In the genomic region with DNA sequence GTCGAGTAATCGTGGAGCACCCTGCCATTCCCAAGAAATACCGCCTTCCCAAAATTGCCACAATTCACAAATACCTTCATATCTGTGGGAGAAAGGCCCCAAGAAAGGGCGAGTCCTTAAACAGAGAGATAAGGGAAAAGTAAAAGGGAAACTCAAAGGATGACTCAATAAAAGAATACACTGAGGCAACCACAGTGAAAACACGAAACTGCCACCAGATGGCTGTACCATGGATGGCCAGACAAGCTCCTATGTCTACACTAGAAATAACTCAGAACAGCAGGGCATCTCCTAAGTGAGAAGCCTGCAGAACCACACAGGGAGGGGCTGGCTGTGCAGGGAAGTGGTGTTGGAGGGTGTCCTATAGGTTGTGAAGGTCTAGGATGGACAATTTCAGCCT, we compare ENCODE assay signal across 9 cellular contexts. TPM values are rescaled to one million over a fixed set of nuclear protein-coding genes. Genes with fewer than 3 reads are reported as not detected.
DNase-seq lines count a peak whose midpoint lies in the region; ATAC-seq and TF ChIP-seq lines count a peak whose summit lies in the region.
"Had no signal": no experiment of that assay in that cellular context is flagged by ENCODE, and none has a peak within 500 bp of the region (broad histone marks: within the 10 kb centered on the region; RNA-seq: fewer than 3 reads in every experiment).

No MANE protein-coding gene starts in this region.

- H3K27me3 Mint-ChIP-seq in activated CD4-positive, alpha-beta T cell treated with anti-CD3 and anti-CD28 coated beads for 36 hours, result no peaks in the 10 kb centered on the region
- H3K27me3 Mint-ChIP-seq in naive thymus-derived CD4-positive, alpha-beta T cell, result peaks cover 0 to 3% (median 0%) of the 10 kb centered on the region in 5 donors

- peak overlapping the region; percentile 52 for H3K27ac Mint-ChIP-seq in activated CD4-positive, alpha-beta T cell treated with anti-CD3 and anti-CD28 coated beads for 36 hours
- no peak overlapping the region for H3K27ac Mint-ChIP-seq in naive thymus-derived CD4-positive, alpha-beta T cell

- H3K27ac ChIP-seq in naive thymus-derived CD4-positive, alpha-beta T cell (ENCODE audit: low read depth, low read length), result no peak overlapping the region

- peaks cover 11% of the 10 kb centered on the region for H3K4me1 Mint-ChIP-seq in activated CD4-positive, alpha-beta T cell treated with anti-CD3 and anti-CD28 coated beads for 36 hours
- peaks cover 0 to 40% (median 0%) of the 10 kb centered on the region in 7 donors for H3K4me1 Mint-ChIP-seq in naive thymus-derived CD4-positive, alpha-beta T cell

- POLR2A ChIA-PET in activated CD4-positive, alpha-beta T cell treated with anti-CD3 and anti-CD28 coated beads for 36 hours (lab: Charles Lee), result no interaction called here
- POLR2A ChIA-PET in naive thymus-derived CD4-positive, alpha-beta T cell (lab: Charles Lee), result no interaction called here

- ATAC-seq in activated CD4-positive, alpha-beta T cell treated with anti-CD3 and anti-CD28 coated beads for 36 hours, result peak; percentile 96
- peak; percentile 92 for ATAC-seq in GM21825 (IDR thresholded peaks at IDR 0.05; ENCODE audit: unreplicated experiment)
- peak; percentile 35 for ATAC-seq in naive thymus-derived CD4-positive, alpha-beta T cell

- no peaks in the 10 kb centered on the region for H3K9me2 ChIP-seq in Loucy (replicated peaks; ENCODE audit: low read depth, low read length)

- peak; percentile 37 for TF ChIP-seq CTCF in Loucy (conservative IDR thresholded peaks at IDR 0.05; ENCODE audit: low read length)

- no peak overlapping the region for H3K4me3 Mint-ChIP-seq in activated CD4-positive, alpha-beta T cell treated with anti-CD3 and anti-CD28 coated beads for 36 hours
- peak overlapping the region in 1 of 10 donors; percentile 39 for H3K4me3 Mint-ChIP-seq in naive thymus-derived CD4-positive, alpha-beta T cell

- no peaks in the 10 kb centered on the region for H3F3A ChIP-seq in Loucy (ENCODE audit: low read depth)

- no peaks in the 10 kb centered on the region for H3K27me3 ChIP-seq in Loucy (ENCODE audit: insufficient read depth, low read length, poor library complexity, severe bottlenecking)
- H3K27me3 ChIP-seq in naive thymus-derived CD4-positive, alpha-beta T cell (ENCODE audit: control insufficient read depth in 2 of 2, insufficient read depth in 2 of 2, low read length in 2 of 2), result no peaks in the 10 kb centered on the region

- no peaks in the 10 kb centered on the region for H3K36me3 Mint-ChIP-seq in activated CD4-positive, alpha-beta T cell treated with anti-CD3 and anti-CD28 coated beads for 36 hours (ENCODE audit: low read depth)
- H3K36me3 Mint-ChIP-seq in naive thymus-derived CD4-positive, alpha-beta T cell, result peaks cover 0 to 5% (median 2%) of the 10 kb centered on the region in 5 donors

- no peaks in the 10 kb centered on the region for H3K9me3 Mint-ChIP-seq in activated CD4-positive, alpha-beta T cell treated with anti-CD3 and anti-CD28 coated beads for 36 hours (ENCODE audit: low read depth)
- H3K9me3 Mint-ChIP-seq in naive thymus-derived CD4-positive, alpha-beta T cell, result peaks cover 0 to 1% (median 0%) of the 10 kb centered on the region in 11 donors

- peak; percentile 67 for DNase-seq in activated CD4-positive, alpha-beta T cell treated with anti-CD3 and anti-CD28 coated beads for 36 hours
- DNase-seq in activated CD4-positive, alpha-beta T cell treated with anti-CD3 and anti-CD28 coated beads for 4 hours, result no peak
- DNase-seq in naive thymus-derived CD4-positive, alpha-beta T cell, result no peak
- DNase-seq in DMS79 (lab: John Stamatoyannopoulos, UW), result no peak
- no peak for DNase-seq in iPS-NIHi7 (ENCODE audit: extremely low spot score)
- no peak for DNase-seq in NCI-H1417 (lab: John Stamatoyannopoulos, UW)
- DNase-seq: NCI-H2081 had no signal

- intact Hi-C loops in activated CD4-positive, alpha-beta T cell treated with anti-CD3 and anti-CD28 coated beads for 36 hours (cut with DNase I, micrococcal nuclease), result loop anchor here in 1 of 2 experiments (1.0 to 2.0 kb wide), 2 partner anchors 56 to 78 kb away; no protein-coding TSS in a partner anchor
- intact Hi-C loops in naive thymus-derived CD4-positive, alpha-beta T cell (cut with micrococcal nuclease), result loop anchor here in 1 of 2 donors (2.0 kb wide), 1 partner anchor 78 kb away; no protein-coding TSS in a partner anchor

- H4K20me1 ChIP-seq in Loucy (ENCODE audit: insufficient read depth, low read length, poor library complexity, severe bottlenecking), result no peaks in the 10 kb centered on the region

- CTCF ChIA-PET in activated CD4-positive, alpha-beta T cell treated with anti-CD3 and anti-CD28 coated beads for 36 hours (lab: Charles Lee), result interaction anchor here (0.7 to 1.4 kb wide), 4 partner anchors 25 to 236 kb away, joined by 3 to 8 read pairs (median 5); a partner anchor contains a TSS
- CTCF ChIA-PET in naive thymus-derived CD4-positive, alpha-beta T cell (lab: Charles Lee), result interaction anchor here (0.9 kb wide), 1 partner anchor 25 kb away, joined by 3 read pairs; a partner anchor contains a TSS

- H3K4me1 ChIP-seq in Loucy (ENCODE audit: insufficient read depth, low read length, poor library complexity, severe bottlenecking), result peaks cover 50% of the 10 kb centered on the region
- no peaks in the 10 kb centered on the region for H3K4me1 ChIP-seq in naive thymus-derived CD4-positive, alpha-beta T cell (ENCODE audit: control insufficient read depth in 2 of 2, insufficient read depth in 2 of 2, low read length in 2 of 2)

- H3K79me2 ChIP-seq in Loucy (ENCODE audit: insufficient read depth, low read length), result peaks cover 88% of the 10 kb centered on the region

- no peak overlapping the region for H3K4me3 ChIP-seq in Loucy (ENCODE audit: low read length, poor library complexity, severe bottlenecking)
- H3K4me3 ChIP-seq in naive thymus-derived CD4-positive, alpha-beta T cell (ENCODE audit: low read length), result no peak overlapping the region

- H2AFZ ChIP-seq in Loucy (ENCODE audit: low read length), result no peak overlapping the region

- no peaks in the 10 kb centered on the region for H3K36me3 ChIP-seq in Loucy (ENCODE audit: insufficient read depth, low read length)
- no peaks in the 10 kb centered on the region for H3K36me3 ChIP-seq in naive thymus-derived CD4-positive, alpha-beta T cell (ENCODE audit: control insufficient read depth in 2 of 3, insufficient read depth in 3 of 3, low read length in 3 of 3)

- no peak overlapping the region for H3K4me2 ChIP-seq in Loucy (ENCODE audit: low read depth, low read length, poor library complexity, severe bottlenecking)

- no peaks in the 10 kb centered on the region for H3K9me3 ChIP-seq in Loucy (ENCODE audit: insufficient read depth, low read depth, low read length)
- no peaks in the 10 kb centered on the region for H3K9me3 ChIP-seq in naive thymus-derived CD4-positive, alpha-beta T cell (ENCODE audit: control insufficient read depth in 2 of 3, low read length in 3 of 3)

- no peak overlapping the region for H3K9ac ChIP-seq in Loucy (ENCODE audit: low read depth, low read length, poor library complexity, severe bottlenecking)

RNA-seq across cellular contexts. Expression of a gene that starts 25.0 kb away (rescaled TPM):
- 1 to 10 TPM; 1.2 to 1.5 TPM for total RNA-seq in activated CD4-positive, alpha-beta T cell treated with anti-CD3 and anti-CD28 coated beads for 36 hours
- total RNA-seq in naive thymus-derived CD4-positive, alpha-beta T cell, result 1 to 10 TPM; 1.4 to 6.0 (median 4.8) TPM
- polyA plus RNA-seq in naive thymus-derived CD4-positive, alpha-beta T cell, result 1 to 10 TPM; 1.7 to 2.3 TPM

Comparison
In these comparisons a context has a peak if more than half of its experiments do, and no peak if none do; other contexts are left out.
1. ATAC-seq: peak in every context shown above with its lines; median percentile 96 in activated CD4-positive, alpha-beta T cell treated with anti-CD3 and anti-CD28 coated beads for 36 hours; 92 in GM21825; 35 in naive thymus-derived CD4-positive, alpha-beta T cell.